ENCODE assay signal across 8 cellular contexts in the genomic region with DNA sequence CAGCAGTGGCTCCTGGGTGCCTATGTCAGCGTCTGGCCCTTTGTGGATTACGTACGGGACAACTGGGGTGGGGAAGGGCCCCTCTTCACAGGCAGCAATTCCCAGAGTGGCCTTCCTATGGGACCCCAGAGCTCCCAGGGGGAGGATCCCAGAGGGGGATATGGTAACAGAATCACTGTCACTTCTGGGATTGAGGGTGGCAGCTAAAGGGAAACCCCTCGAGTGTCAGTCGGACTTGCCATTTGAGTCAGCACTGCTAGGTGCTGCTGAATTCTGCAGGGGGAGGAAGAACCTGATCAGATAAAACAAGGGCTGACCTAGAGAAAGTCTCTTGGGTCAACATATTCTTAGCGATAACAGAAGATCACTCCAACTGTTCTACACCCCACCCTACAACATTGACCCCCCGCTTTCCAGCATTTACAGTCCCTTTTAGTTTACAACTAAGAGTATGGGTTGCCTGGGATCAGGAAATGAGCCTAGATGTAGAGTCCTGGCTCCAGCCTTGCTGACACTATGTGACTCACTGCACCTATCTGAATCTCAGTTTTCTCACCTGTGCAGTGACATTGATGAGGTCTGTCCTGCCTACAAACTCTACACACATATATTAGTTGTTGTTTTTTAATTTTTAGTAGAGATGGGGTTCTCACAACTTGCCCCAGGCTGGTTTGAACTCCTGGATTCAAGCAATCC. TPM values are rescaled to one million over a fixed set of nuclear protein-coding genes. Genes with fewer than 3 reads are reported as not detected.
DNase-seq lines count a peak whose midpoint lies in the region; ATAC-seq and TF ChIP-seq lines count a peak whose summit lies in the region.

No MANE protein-coding gene starts in this region.

- H4K5ac ChIP-seq in mesendoderm (ENCODE audit: low read length) = no peak overlapping the region

- peak overlapping the region; percentile 97 for H2BK15ac ChIP-seq in mesendoderm (replicated peaks; ENCODE audit: low read depth)

- H3K36me3 ChIP-seq in mesendoderm (ENCODE audit: control insufficient read depth, insufficient read depth, low read length) (no peaks in the 10 kb centered on the region), thyroid gland (no peaks in the 10 kb centered on the region)

- peak overlapping the region; percentile 82 for H3K4ac ChIP-seq in mesendoderm (ENCODE audit: low read depth, low read length)

- H3K4me1 ChIP-seq in mesendoderm (ENCODE audit: control insufficient read depth, low read depth, low read length) (peaks cover 16% of the 10 kb centered on the region), thyroid gland (peaks cover 44 to 68% of the 10 kb centered on the region in 2 donors)

- DNase-seq in NCI-H748 (lab: John Stamatoyannopoulos, UW; ENCODE audit: unreplicated experiment) (peak; percentile 45), NCI-H748 treated with DMSO at 0.1 percent for 48 hours (lab: John Stamatoyannopoulos, UW) (no peak), OCI-M2 (lab: John Stamatoyannopoulos, UW; ENCODE audit: unreplicated experiment) (peak; percentile 37), cardiac fibroblast (ENCODE audit: low read depth in 2 of 2) (peak in 1 of 2 donors; percentile 15), mesendoderm (peak; percentile 83), thyroid gland (no peak), cerebellum (ENCODE audit: low spot score) (no peak)

- intact Hi-C loops in thyroid gland (cut with DNase I) = loop anchor here (5.0 kb wide), 1 partner anchor 66 kb away; no protein-coding TSS in a partner anchor

- H3K79me1 ChIP-seq in mesendoderm (ENCODE audit: low read length) = no peaks in the 10 kb centered on the region

- peak overlapping the region; percentile 95 for H3K18ac ChIP-seq in mesendoderm (ENCODE audit: low read length)

- peak overlapping the region; percentile 79 for H2BK5ac ChIP-seq in mesendoderm (ENCODE audit: low read length)

- H3K27ac ChIP-seq in mesendoderm (ENCODE audit: low read depth, low read length) = peak overlapping the region; percentile 97
- peak overlapping the region; percentile 78 to 95 (median 85) for H3K27ac ChIP-seq in thyroid gland

- H2BK120ac ChIP-seq in mesendoderm (ENCODE audit: low read depth, low read length) = peak overlapping the region; percentile 54

- no peaks in the 10 kb centered on the region for H3K9me3 ChIP-seq in thyroid gland

- peak overlapping the region; percentile 81 for H3K56ac ChIP-seq in mesendoderm (ENCODE audit: low read length)

- H3K79me2 ChIP-seq in mesendoderm (ENCODE audit: control insufficient read depth, insufficient read depth, low read length) = no peaks in the 10 kb centered on the region

- H3K4me2 ChIP-seq in mesendoderm (ENCODE audit: low read length) = peak overlapping the region; percentile 54

- peak overlapping the region; percentile 71 for H3K9ac ChIP-seq in mesendoderm (ENCODE audit: low read length)

- peak; percentile 36 for ATAC-seq in HG02763 (IDR thresholded peaks at IDR 0.05; ENCODE audit: unreplicated experiment)

- no CpG with 5 or more reads among the region's 7 CpGs for WGBS in mesendoderm (ENCODE audit: extremely low coverage, insufficient coverage, low lambda C conversion rate)
- 44 to 64% methylated on average over 4 to 7 of the region's 7 CpGs for WGBS in thyroid gland, 2 donors

- H4K8ac ChIP-seq in mesendoderm (ENCODE audit: low read depth, low read length) = no peak overlapping the region

- TF ChIP-seq CTCF in cardiac fibroblast (IDR thresholded peaks at IDR 0.05; ENCODE audit: low read depth, low read length) (no peak), thyroid gland (IDR thresholded peaks at IDR 0.05) (no peak)

- H2AK5ac ChIP-seq in mesendoderm (ENCODE audit: low read length) = no peak overlapping the region

- H3K4me3 ChIP-seq in cardiac fibroblast (replicated peaks in 1 of 2; ENCODE audit: low read depth in 2 of 2, low read length in 2 of 2) (peak overlapping the region; percentile 41 to 42), mesendoderm (ENCODE audit: low read length) (peak overlapping the region; percentile 26), thyroid gland (replicated peaks in 1 of 3) (peak overlapping the region in 2 of 3 donors; percentile 19 to 34)

- no peak for TF ChIP-seq POLR2A in thyroid gland (IDR thresholded peaks at IDR 0.05)

- no peak overlapping the region for H3K23ac ChIP-seq in mesendoderm (ENCODE audit: low read length)

- H3K27me3 ChIP-seq in mesendoderm (ENCODE audit: insufficient read depth, low read length, poor library complexity) (no peaks in the 10 kb centered on the region), thyroid gland (no peaks in the 10 kb centered on the region)

RNA-seq across cellular contexts. Expression of gene DDIT4, which starts 12.3 kb away (rescaled TPM):
- polyA plus RNA-seq in mesendoderm (2013, experiment 1 of 2) = 13.6 TPM
- 13.8 TPM for polyA plus RNA-seq in mesendoderm (2013, experiment 2 of 2)
- total RNA-seq in thyroid gland (100 to 1,000 TPM in 3 of 4 donors, 10 to 100 TPM in 1; 93.0 to 309 (median 134) TPM), cerebellum (60.5 TPM)

RNA-seq across cellular contexts. Expression of gene ASCC1, which starts 45.4 kb away (rescaled TPM):
- 31.3 TPM for polyA plus RNA-seq in mesendoderm (2013, experiment 1 of 2)
- 32.2 TPM for polyA plus RNA-seq in mesendoderm (2013, experiment 2 of 2)
- total RNA-seq in thyroid gland (10 to 100 TPM; 26.7 to 30.3 (median 28.1) TPM), cerebellum (35.2 TPM)

RNA-seq across cellular contexts. Expression of gene ANAPC16, which starts 45.7 kb away (rescaled TPM):
- 46.8 TPM for polyA plus RNA-seq in mesendoderm (2013, experiment 1 of 2)
- polyA plus RNA-seq in mesendoderm (2013, experiment 2 of 2) = 43.6 TPM
- 100 to 1,000 TPM; 100 to 214 (median 129) TPM for total RNA-seq in thyroid gland
- 37.3 TPM for total RNA-seq in cerebellum

Comparison
In these comparisons a context has a peak if more than half of its experiments do, and no peak if none do; other contexts are left out.
1. DNase-seq: peak in NCI-H748 (single experiment), OCI-M2 (single experiment) and mesendoderm (single experiment); none in NCI-H748 treated with DMSO at 0.1 percent for 48 hours (single experiment), thyroid gland (0 of 2) and cerebellum (single experiment).
2. Peak in every context shown above with its lines, with median percentiles within 50 percentile points of each other: H3K4me3 ChIP-seq.